Comparison of ENCODE assay signal across 1 cellular context in the genomic region with DNA sequence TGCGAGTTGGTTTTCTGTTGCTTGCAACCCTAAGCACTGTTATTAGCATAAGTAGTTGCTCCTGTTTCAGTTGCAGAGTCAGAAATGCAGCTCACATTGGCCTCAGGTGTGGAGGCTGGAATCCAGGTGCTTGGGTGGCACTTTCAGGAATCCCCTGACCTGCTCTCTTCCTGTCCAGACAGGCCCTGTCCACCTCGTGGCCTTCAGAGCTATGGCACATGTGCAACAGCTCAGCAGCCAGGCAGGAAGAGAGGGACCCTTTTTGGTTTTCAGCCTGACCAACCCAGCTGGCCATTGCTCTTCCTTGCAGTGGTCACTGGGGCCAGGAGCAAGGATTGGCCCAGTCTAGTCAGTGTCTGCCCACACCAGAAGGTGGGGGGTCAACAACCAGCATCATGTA.
TF ChIP-seq lines count a peak whose summit lies in the region.

No MANE protein-coding gene starts in this region.

TF ChIP-seq in K562, 482 proteins besides CTCF, POLR2A, EP300 and RAD21 (continued from another document):
- TF ChIP-seq, protein P1, sequence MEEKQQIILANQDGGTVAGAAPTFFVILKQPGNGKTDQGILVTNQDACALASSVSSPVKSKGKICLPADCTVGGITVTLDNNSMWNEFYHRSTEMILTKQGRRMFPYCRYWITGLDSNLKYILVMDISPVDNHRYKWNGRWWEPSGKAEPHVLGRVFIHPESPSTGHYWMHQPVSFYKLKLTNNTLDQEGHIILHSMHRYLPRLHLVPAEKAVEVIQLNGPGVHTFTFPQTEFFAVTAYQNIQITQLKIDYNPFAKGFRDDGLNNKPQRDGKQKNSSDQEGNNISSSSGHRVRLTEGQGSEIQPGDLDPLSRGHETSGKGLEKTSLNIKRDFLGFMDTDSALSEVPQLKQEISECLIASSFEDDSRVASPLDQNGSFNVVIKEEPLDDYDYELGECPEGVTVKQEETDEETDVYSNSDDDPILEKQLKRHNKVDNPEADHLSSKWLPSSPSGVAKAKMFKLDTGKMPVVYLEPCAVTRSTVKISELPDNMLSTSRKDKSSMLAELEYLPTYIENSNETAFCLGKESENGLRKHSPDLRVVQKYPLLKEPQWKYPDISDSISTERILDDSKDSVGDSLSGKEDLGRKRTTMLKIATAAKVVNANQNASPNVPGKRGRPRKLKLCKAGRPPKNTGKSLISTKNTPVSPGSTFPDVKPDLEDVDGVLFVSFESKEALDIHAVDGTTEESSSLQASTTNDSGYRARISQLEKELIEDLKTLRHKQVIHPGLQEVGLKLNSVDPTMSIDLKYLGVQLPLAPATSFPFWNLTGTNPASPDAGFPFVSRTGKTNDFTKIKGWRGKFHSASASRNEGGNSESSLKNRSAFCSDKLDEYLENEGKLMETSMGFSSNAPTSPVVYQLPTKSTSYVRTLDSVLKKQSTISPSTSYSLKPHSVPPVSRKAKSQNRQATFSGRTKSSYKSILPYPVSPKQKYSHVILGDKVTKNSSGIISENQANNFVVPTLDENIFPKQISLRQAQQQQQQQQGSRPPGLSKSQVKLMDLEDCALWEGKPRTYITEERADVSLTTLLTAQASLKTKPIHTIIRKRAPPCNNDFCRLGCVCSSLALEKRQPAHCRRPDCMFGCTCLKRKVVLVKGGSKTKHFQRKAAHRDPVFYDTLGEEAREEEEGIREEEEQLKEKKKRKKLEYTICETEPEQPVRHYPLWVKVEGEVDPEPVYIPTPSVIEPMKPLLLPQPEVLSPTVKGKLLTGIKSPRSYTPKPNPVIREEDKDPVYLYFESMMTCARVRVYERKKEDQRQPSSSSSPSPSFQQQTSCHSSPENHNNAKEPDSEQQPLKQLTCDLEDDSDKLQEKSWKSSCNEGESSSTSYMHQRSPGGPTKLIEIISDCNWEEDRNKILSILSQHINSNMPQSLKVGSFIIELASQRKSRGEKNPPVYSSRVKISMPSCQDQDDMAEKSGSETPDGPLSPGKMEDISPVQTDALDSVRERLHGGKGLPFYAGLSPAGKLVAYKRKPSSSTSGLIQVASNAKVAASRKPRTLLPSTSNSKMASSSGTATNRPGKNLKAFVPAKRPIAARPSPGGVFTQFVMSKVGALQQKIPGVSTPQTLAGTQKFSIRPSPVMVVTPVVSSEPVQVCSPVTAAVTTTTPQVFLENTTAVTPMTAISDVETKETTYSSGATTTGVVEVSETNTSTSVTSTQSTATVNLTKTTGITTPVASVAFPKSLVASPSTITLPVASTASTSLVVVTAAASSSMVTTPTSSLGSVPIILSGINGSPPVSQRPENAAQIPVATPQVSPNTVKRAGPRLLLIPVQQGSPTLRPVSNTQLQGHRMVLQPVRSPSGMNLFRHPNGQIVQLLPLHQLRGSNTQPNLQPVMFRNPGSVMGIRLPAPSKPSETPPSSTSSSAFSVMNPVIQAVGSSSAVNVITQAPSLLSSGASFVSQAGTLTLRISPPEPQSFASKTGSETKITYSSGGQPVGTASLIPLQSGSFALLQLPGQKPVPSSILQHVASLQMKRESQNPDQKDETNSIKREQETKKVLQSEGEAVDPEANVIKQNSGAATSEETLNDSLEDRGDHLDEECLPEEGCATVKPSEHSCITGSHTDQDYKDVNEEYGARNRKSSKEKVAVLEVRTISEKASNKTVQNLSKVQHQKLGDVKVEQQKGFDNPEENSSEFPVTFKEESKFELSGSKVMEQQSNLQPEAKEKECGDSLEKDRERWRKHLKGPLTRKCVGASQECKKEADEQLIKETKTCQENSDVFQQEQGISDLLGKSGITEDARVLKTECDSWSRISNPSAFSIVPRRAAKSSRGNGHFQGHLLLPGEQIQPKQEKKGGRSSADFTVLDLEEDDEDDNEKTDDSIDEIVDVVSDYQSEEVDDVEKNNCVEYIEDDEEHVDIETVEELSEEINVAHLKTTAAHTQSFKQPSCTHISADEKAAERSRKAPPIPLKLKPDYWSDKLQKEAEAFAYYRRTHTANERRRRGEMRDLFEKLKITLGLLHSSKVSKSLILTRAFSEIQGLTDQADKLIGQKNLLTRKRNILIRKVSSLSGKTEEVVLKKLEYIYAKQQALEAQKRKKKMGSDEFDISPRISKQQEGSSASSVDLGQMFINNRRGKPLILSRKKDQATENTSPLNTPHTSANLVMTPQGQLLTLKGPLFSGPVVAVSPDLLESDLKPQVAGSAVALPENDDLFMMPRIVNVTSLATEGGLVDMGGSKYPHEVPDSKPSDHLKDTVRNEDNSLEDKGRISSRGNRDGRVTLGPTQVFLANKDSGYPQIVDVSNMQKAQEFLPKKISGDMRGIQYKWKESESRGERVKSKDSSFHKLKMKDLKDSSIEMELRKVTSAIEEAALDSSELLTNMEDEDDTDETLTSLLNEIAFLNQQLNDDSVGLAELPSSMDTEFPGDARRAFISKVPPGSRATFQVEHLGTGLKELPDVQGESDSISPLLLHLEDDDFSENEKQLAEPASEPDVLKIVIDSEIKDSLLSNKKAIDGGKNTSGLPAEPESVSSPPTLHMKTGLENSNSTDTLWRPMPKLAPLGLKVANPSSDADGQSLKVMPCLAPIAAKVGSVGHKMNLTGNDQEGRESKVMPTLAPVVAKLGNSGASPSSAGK (IDR thresholded peaks at IDR 0.05) = peak; percentile 51; the same call in 1 of the 2 replicates
- TF ChIP-seq ARNT (IDR thresholded peaks at IDR 0.05) (no peak), SMAD3 (CRISPR knock-in tag; conservative IDR thresholded peaks at IDR 0.05) (no peak), ETV1 (tag; conservative IDR thresholded peaks at IDR 0.05; ENCODE audit: low read depth) (no peak)
